17 cellular contexts compared by ENCODE assay signal in genomic region chr10:77201135-77202111, GRCh38.
DNase-seq lines count a peak whose midpoint lies in the region; ATAC-seq and TF ChIP-seq lines count a peak whose summit lies in the region.
"Had no signal": no experiment of that assay in that cellular context is flagged by ENCODE, and none has a peak within 500 bp of the region (broad histone marks: within the 10 kb centered on the region; RNA-seq: fewer than 3 reads in every experiment).

No MANE protein-coding gene starts in this region.

- H3K4me3 ChIP-seq in PC-3 (ENCODE audit: low read length) (no peak overlapping the region), fibroblast of the aortic adventitia (ENCODE audit: low read depth, low read length) (no peak overlapping the region), rectal smooth muscle tissue (ENCODE audit: low read length) (no peak overlapping the region), dorsolateral prefrontal cortex (no peak overlapping the region)
- H3K4me3 ChIP-seq: BLaER1 treated with 17β-estradiol and CSF1 and Interleukin-3, amounts not matched to agents 10 nM and 100 nM had no signal

- no peaks in the 10 kb centered on the region for H3K9me2 ChIP-seq in PC-3 (replicated peaks; ENCODE audit: low read length)

- CTCF ChIA-PET in PC-3 (lab: Charles Lee), result no interaction called here

- peak; percentile 26 for ATAC-seq in PC-3
- ATAC-seq: naive thymus-derived CD8-positive, alpha-beta T cell had no signal

- no peak overlapping the region for H2AFZ ChIP-seq in PC-3 (ENCODE audit: low read length)

- H4K20me1 ChIP-seq in PC-3 (ENCODE audit: low read length), result no peaks in the 10 kb centered on the region

- intact Hi-C loops in PC-3 (cut with micrococcal nuclease) (no loop called here), dorsolateral prefrontal cortex (cut with DNase I) (no loop called here)

- H3K4me1 ChIP-seq in PC-3 (ENCODE audit: insufficient read depth, low read length) (peaks cover 13% of the 10 kb centered on the region), rectal smooth muscle tissue (ENCODE audit: control insufficient read depth, insufficient read depth, low read length) (peaks cover 34% of the 10 kb centered on the region)
- H3K4me1 ChIP-seq: BLaER1 treated with 17β-estradiol and CSF1 and Interleukin-3, amounts not matched to agents 10 nM and 100 nM had no signal

- POLR2A ChIA-PET in PC-3 (lab: Charles Lee; ENCODE audit: unreplicated experiment), result interaction anchor here (0.6 kb wide), 1 partner anchor 24 kb away, joined by 5 read pairs; no protein-coding TSS in a partner anchor

- H3K27me3 ChIP-seq in PC-3 (ENCODE audit: low read length) (no peaks in the 10 kb centered on the region), rectal smooth muscle tissue (ENCODE audit: control insufficient read depth, insufficient read depth, low read length) (no peaks in the 10 kb centered on the region), dorsolateral prefrontal cortex (no peaks in the 10 kb centered on the region)
- H3K27me3 ChIP-seq: BLaER1 treated with 17β-estradiol and CSF1 and Interleukin-3, amounts not matched to agents 10 nM and 100 nM had no signal

- no peak overlapping the region for H3K4me2 ChIP-seq in PC-3 (ENCODE audit: low read length)
- H3K4me2 ChIP-seq: BLaER1 treated with 17β-estradiol and CSF1 and Interleukin-3, amounts not matched to agents 10 nM and 100 nM had no signal

- TF ChIP-seq CTCF in PC-3 (conservative IDR thresholded peaks at IDR 0.05; ENCODE audit: low read depth, low read length) (no peak), fibroblast of the aortic adventitia (IDR thresholded peaks at IDR 0.05; ENCODE audit: insufficient read depth, low read length) (no peak), dorsolateral prefrontal cortex (IDR thresholded peaks at IDR 0.05 in 54 of 56, conservative IDR thresholded peaks at IDR 0.05 in 2 of 56; ENCODE audit: low read depth in 1 of 56, partially characterized antibody in 56 of 56) (no peak)

- H3F3A ChIP-seq in PC-3 (ENCODE audit: low read length, unreplicated experiment), result no peaks in the 10 kb centered on the region

- H3K27ac ChIP-seq in PC-3 (ENCODE audit: low read length), result no peak overlapping the region
- H3K27ac ChIP-seq in rectal smooth muscle tissue (ENCODE audit: low read depth, low read length), result peak overlapping the region; percentile 87
- no peak overlapping the region for H3K27ac ChIP-seq in dorsolateral prefrontal cortex
- H3K27ac ChIP-seq: BLaER1 treated with 17β-estradiol and CSF1 and Interleukin-3, amounts not matched to agents 10 nM and 100 nM had no signal

- no TSS peak for BruUV-seq in PC-3 (replicated peaks; lab: Mats Ljungman, UMichigan)

- no peaks in the 10 kb centered on the region; the same call in 1 of the 2 replicates for H3K36me3 ChIP-seq in PC-3 (ENCODE audit: low read depth, low read length)
- H3K36me3 ChIP-seq in rectal smooth muscle tissue (ENCODE audit: control insufficient read depth, insufficient read depth, low read length), result no peaks in the 10 kb centered on the region
- H3K36me3 ChIP-seq: BLaER1 treated with 17β-estradiol and CSF1 and Interleukin-3, amounts not matched to agents 10 nM and 100 nM had no signal

- H3K9ac ChIP-seq in PC-3 (ENCODE audit: low read length), result no peak overlapping the region
- H3K9ac ChIP-seq in rectal smooth muscle tissue (ENCODE audit: low read length), result no peak overlapping the region
- H3K9ac ChIP-seq: BLaER1 treated with 17β-estradiol and CSF1 and Interleukin-3, amounts not matched to agents 10 nM and 100 nM had no signal

- H3K9me3 ChIP-seq in PC-3 (ENCODE audit: low read length), result peaks cover 12% of the 10 kb centered on the region

- DNase-seq in ELF-1 (ENCODE audit: low read depth, low spot score), result peak; percentile 27
- DNase-seq in PC-3, result no peak
- peak; percentile 42 for DNase-seq in fibroblast of the aortic adventitia (ENCODE audit: low read depth)
- DNase-seq in activated CD8-positive, alpha-beta memory T cell treated with anti-CD3 and anti-CD28 coated beads for 24 hours, result no peak
- no peak for DNase-seq in dorsolateral prefrontal cortex
- DNase-seq in NCI-H1930 (lab: John Stamatoyannopoulos, UW), result no peak
- DNase-seq in NCI-H446 treated with DMSO at 0.1 percent for 48 hours (lab: John Stamatoyannopoulos, UW), result no peak
- DNase-seq: ACHN; activated CD4-positive, alpha-beta memory T cell treated with anti-CD3 and anti-CD28 coated beads for 36 hours; activated gamma-delta T cell; foreskin melanocyte; naive thymus-derived CD8-positive, alpha-beta T cell; NCI-H1105; NCI-H2081 treated with DMSO at 0.1 percent for 48 hours; NCI-H526 had no signal

- H3K79me2 ChIP-seq in PC-3 (ENCODE audit: low read length), result no peaks in the 10 kb centered on the region

Comparison
In these comparisons a context has a peak if more than half of its experiments do, and no peak if none do; other contexts are left out.
1. DNase-seq: peak in ELF-1 (single experiment) and fibroblast of the aortic adventitia (single experiment); none in PC-3 (single experiment), activated CD8-positive, alpha-beta memory T cell treated with anti-CD3 and anti-CD28 coated beads for 24 hours (single experiment), dorsolateral prefrontal cortex (0 of 10), NCI-H1930 (0 of 2) and NCI-H446 treated with DMSO at 0.1 percent for 48 hours (single experiment).